6 cellular contexts compared by ENCODE assay signal in genomic region chr12:109172787-109173186, GRCh38. TPM values are rescaled to one million over a fixed set of nuclear protein-coding genes. Genes with fewer than 3 reads are reported as not detected.
A peak's percentile ranks its signal among the peaks of the same experiment; 100 is the strongest.
DNase-seq lines count a peak whose midpoint lies in the region; ATAC-seq, FAIRE-seq and TF ChIP-seq lines count a peak whose summit lies in the region.
"Not testable (repeated sequence)": the region's sequence is repeated elsewhere in the genome, so short reads cannot be mapped to it uniquely, and the experiment has no call there.

No MANE protein-coding gene starts in this region.

- not testable (repeated sequence) for FAIRE-seq in A549 (lab: Jason Lieb, UNC); K562 (lab: Jason Lieb, UNC)

- POLR2A ChIA-PET in A549 (lab: Yijun Ruan, JAX); HEK293 (lab: Yijun Ruan, JAX); OCI-LY7 (lab: Charles Lee): not testable (repeated sequence)
- POLR2A ChIA-PET in K562 (lab: Yijun Ruan, JAX) = interaction anchor here (0.6 kb wide), 1 partner anchor 27 kb away, joined by 3 read pairs; no protein-coding TSS in a partner anchor

- BruUV-seq in OCI-LY7 (replicated peaks; lab: Mats Ljungman, UMichigan) = TSS peak; percentile 32
- not testable (repeated sequence) for BruUV-seq in K562 (replicated peaks; lab: Mats Ljungman, UMichigan)

- H2AFZ ChIP-seq in OCI-LY7 (ENCODE audit: low read length); K562 (ENCODE audit: low read depth, low read length): not testable (repeated sequence)

- H3K4me2 ChIP-seq in A549; OCI-LY7 (ENCODE audit: low read length); K562 (ENCODE audit: insufficient read depth, low read length): not testable (repeated sequence)

- H3K9ac ChIP-seq in K562 (ENCODE audit: insufficient read depth in 1 of 2, low read depth in 2 of 2, low read length in 2 of 2) = not testable (repeated sequence)

- in situ Hi-C loops in K562 (cut with MboI); gastrocnemius medialis (cut with MboI; ENCODE audit: low sequenced_read_pairs in 4 of 4): not testable (repeated sequence)

- not testable (repeated sequence) for TF ChIP-seq RAD21 in A549 (conservative IDR thresholded peaks at IDR 0.05 in 1 of 2, IDR thresholded peaks at IDR 0.05 in 1 of 2); K562 (CRISPR knock-in tag; conservative IDR thresholded peaks at IDR 0.05 in 1 of 2, IDR thresholded peaks at IDR 0.05 in 1 of 2)

- CTCF ChIA-PET in A549 (lab: Yijun Ruan, JAX) (interaction anchor here (1.1 to 1.2 kb wide), 2 partner anchors 10 to 221 kb away, joined by 3 to 4 read pairs; no protein-coding TSS in a partner anchor), HEK293 (lab: Yijun Ruan, JAX) (interaction anchor here (0.7 kb wide), 1 partner anchor 183 kb away, joined by 3 read pairs; no protein-coding TSS in a partner anchor)
- CTCF ChIA-PET in OCI-LY7 (lab: Charles Lee; ENCODE audit: unreplicated experiment); K562 (lab: Yijun Ruan, JAX; ENCODE audit: low intra/inter-chr PET ratio): not testable (repeated sequence)

- not testable (repeated sequence) for H3K9me1 ChIP-seq in K562 (ENCODE audit: control insufficient read depth, insufficient read depth, low read length)

- not testable (repeated sequence) for TF ChIP-seq CTCF in A549 (IDR thresholded peaks at IDR 0.05); HEK293 (tag by site-specific recombination; IDR thresholded peaks at IDR 0.05); OCI-LY7 (conservative IDR thresholded peaks at IDR 0.05; ENCODE audit: low read length); K562 (IDR thresholded peaks at IDR 0.05 in 2 of 3, conservative IDR thresholded peaks at IDR 0.05 in 1 of 3; ENCODE audit: insufficient read depth in 2 of 3, low read depth in 1 of 3, low read length in 3 of 3); gastrocnemius medialis (IDR thresholded peaks at IDR 0.05 in 4 of 5, conservative IDR thresholded peaks at IDR 0.05 in 1 of 5)

- WGBS in A549 (ENCODE audit: missing lambda C conversion rate) = 90% methylated on average over 6 of the region's 6 CpGs
- 73% methylated on average over 6 of the region's 6 CpGs for WGBS in K562 (ENCODE audit: insufficient coverage, low coverage, missing lambda C conversion rate)

- not testable (repeated sequence) for H3K79me2 ChIP-seq in OCI-LY7 (ENCODE audit: insufficient read depth, low read depth, low read length); K562 (ENCODE audit: control insufficient read depth, insufficient read depth, low read length)

- H4K20me1 ChIP-seq in OCI-LY7 (ENCODE audit: insufficient read depth, low read length); K562 (replicated peaks; ENCODE audit: control insufficient read depth, insufficient read depth, low read length): not testable (repeated sequence)

- H3K36me3 ChIP-seq in HEK293 (ENCODE audit: control insufficient read depth in 2 of 2, insufficient read depth in 1 of 2, low read length in 2 of 2) (peaks cover 6 to 42% of the 10 kb centered on the region in 2 experiments), OCI-LY7 (ENCODE audit: insufficient read depth, low read length) (peaks cover 55% of the 10 kb centered on the region), gastrocnemius medialis (peaks cover 46 to 100% of the 10 kb centered on the region in 2 donors)
- not testable (repeated sequence) for H3K36me3 ChIP-seq in K562 (ENCODE audit: control insufficient read depth, insufficient read depth, low read length)

- not testable (repeated sequence) for DNase-seq in A549 (ENCODE audit: low read depth in 1 of 2, low spot score in 1 of 2); OCI-LY7 (ENCODE audit: low spot score); K562 (ENCODE audit: extremely low read depth in 1 of 4, low spot score in 3 of 4); gastrocnemius medialis

- ATAC-seq in A549, SK-N-SH treated with all-trans-retinoic acid at 6 μM for 48 hours, K562, gastrocnemius medialis: not testable (repeated sequence)

- not testable (repeated sequence) for H3K9me3 ChIP-seq in A549; HEK293 (ENCODE audit: control insufficient read depth, insufficient read depth, low read depth, low read length); OCI-LY7 (ENCODE audit: low read length); K562 (replicated peaks; ENCODE audit: control insufficient read depth, insufficient read depth, low read depth, low read length); gastrocnemius medialis

- not testable (repeated sequence) for H3K27ac ChIP-seq in A549; HEK293 (ENCODE audit: extremely low read depth, low read depth, low read length); OCI-LY7 (ENCODE audit: low read depth, low read length, poor library complexity, severe bottlenecking); K562 (ENCODE audit: extremely low read depth, low read depth, low read length)
- H3K27ac ChIP-seq in gastrocnemius medialis = peak overlapping the region; percentile 0 to 54 (median 51)

- not testable (repeated sequence) for H3K9me2 ChIP-seq in OCI-LY7 (ENCODE audit: insufficient read depth, low read length)

- H3K4me1 ChIP-seq in A549; HEK293 (ENCODE audit: control insufficient read depth, insufficient read depth, low read length); OCI-LY7 (ENCODE audit: insufficient read depth, low read length, poor library complexity, severe bottlenecking); K562 (replicated peaks in 1 of 2; ENCODE audit: control insufficient read depth in 2 of 2, insufficient read depth in 2 of 2, low read length in 2 of 2); gastrocnemius medialis: not testable (repeated sequence)

- not testable (repeated sequence) for TF ChIP-seq EP300 in A549 (IDR thresholded peaks at IDR 0.05); K562 (IDR thresholded peaks at IDR 0.05; ENCODE audit: low read length)

- H3K4me3 ChIP-seq in A549; HEK293 (ENCODE audit: low read depth, low read length); OCI-LY7 (ENCODE audit: low read depth, low read length, poor library complexity, severe bottlenecking); K562; gastrocnemius medialis: not testable (repeated sequence)

- not testable (repeated sequence) for TF ChIP-seq POLR2A in A549 (IDR thresholded peaks at IDR 0.05; ENCODE audit: low read length); K562 (conservative IDR thresholded peaks at IDR 0.05); gastrocnemius medialis (IDR thresholded peaks at IDR 0.05)

- intact Hi-C loops in OCI-LY7 (cut with micrococcal nuclease; ENCODE audit: unreplicated experiment); K562 (cut with micrococcal nuclease): not testable (repeated sequence)
- intact Hi-C loops in gastrocnemius medialis (cut with DNase I; ENCODE audit: low total_unique reads) = loop anchor here (5.0 kb wide), 1 partner anchor 40 kb away; no protein-coding TSS in a partner anchor

- H3K27me3 ChIP-seq in K562 (ENCODE audit: control insufficient read depth in 2 of 2, insufficient read depth in 2 of 2, low read length in 2 of 2); gastrocnemius medialis: not testable (repeated sequence)

TF ChIP-seq in SK-N-SH treated with all-trans-retinoic acid at 6 μM for 48 hours, 23 proteins besides CTCF, POLR2A, EP300 and RAD21:
- peak; percentile 89 for TF ChIP-seq ZNF8 (CRISPR knock-in tag; IDR thresholded peaks at IDR 0.05)
TF ChIP-seq in SK-N-SH treated with all-trans-retinoic acid at 6 μM for 48 hours: peak in this region for 1; not testable (repeated sequence) for 22.

TF ChIP-seq in K562, 482 proteins besides CTCF, POLR2A, EP300 and RAD21 (continues in another document):
- TF ChIP-seq BCOR (IDR thresholded peaks at IDR 0.05) = peak; percentile 70; the same call in 1 of the 2 replicates

RNA-seq across cellular contexts. Expression of gene ACACB, which starts 56.4 kb away (rescaled TPM):
- polyA plus RNA-seq in A549 (2011; rRNA removed) (6.8 and 7.0 TPM in 2 replicates), A549 (2017; fragmentation: RNase III; extraction: RNeasy Plus Mini Kit Qiagen cat#74134 plus additional on column Dnase treatment) (6.4 to 7.6 TPM (median 6.5 TPM) in 3 replicates), K562 (2011; rRNA removed) (0.10 and 0.32 TPM in 2 replicates), K562 (2014; fragmentation: Illumina TruSeq; extraction: Trizol) (0.83 and 0.87 TPM in 2 replicates), K562 (2014; fragmentation: Nextera tagmentation; extraction: Ambion mirVana) (under 1 TPM; 0.10 to 0.18 TPM), K562 (2014; rRNA removed) (0.31 and 1.3 TPM in 2 replicates)
- 6.6 and 7.9 TPM in 2 replicates for polyA plus RNA-seq in A549 (2012; cell fraction: cytosol; rRNA removed)
- polyA plus RNA-seq in A549 (2012; cell fraction: nucleus; rRNA removed) = 17.1 and 18.9 TPM in 2 replicates
- 24.5 and 36.0 TPM in 2 replicates for polyA minus RNA-seq in A549 (2011; rRNA and poly(A)+ RNA removed)
- total RNA-seq in OCI-LY7 (2014; rRNA removed; shearing (Covaris generic)) = 19.7 and 25.6 TPM in 2 replicates
- total RNA-seq in OCI-LY7 (2022) (45.1 and 46.2 TPM in 2 replicates), K562 (2014; rRNA removed) (1.5 and 2.5 TPM in 2 replicates), K562 (2014; rRNA removed; fragmentation: Illumina TruSeq; extraction: Trizol) (0.62 and 0.77 TPM in 2 replicates), K562 (2015; rRNA removed; fragmentation: Illumina TruSeq; extraction: Trizol) (1.1 and 1.6 TPM in 2 replicates), K562 (2021) (2.5 and 2.8 TPM in 2 replicates), gastrocnemius medialis (1,000 to 10,000 TPM in 1 of 4 donors, 100 to 1,000 TPM in 3; 595 to 1,103 (median 698) TPM)
- total RNA-seq in K562 (2011; cell fraction: chromatin; rRNA removed; ENCODE audit: low replicate concordance) = 4.3 and 5.0 TPM in 2 replicates
- 1.6 and 2.0 TPM in 2 replicates for total RNA-seq in K562 (2011; cell fraction: nucleolus; rRNA removed)
- 3.2 TPM in 2 replicates for total RNA-seq in K562 (2011; cell fraction: nucleoplasm; rRNA removed)
- 0.25 and 0.48 TPM in 2 replicates for polyA plus RNA-seq in K562 (2011; cell fraction: cytosol; rRNA removed)
- 0.49 and 0.53 TPM in 2 replicates for polyA plus RNA-seq in K562 (2011; cell fraction: nucleus; rRNA removed)
- 3.0 and 7.8 TPM in 2 replicates for polyA plus RNA-seq in K562 (2012)
- 0.60 and 1.6 TPM in 2 replicates for polyA minus RNA-seq in K562 (2011; rRNA and poly(A)+ RNA removed)
- polyA minus RNA-seq in K562 (2011; cell fraction: cytosol; rRNA and poly(A)+ RNA removed) = 0.10 TPM in 1 of 2 replicates, not detected in the other
- 1.1 TPM in 2 replicates for polyA minus RNA-seq in K562 (2011; cell fraction: nucleus; rRNA and poly(A)+ RNA removed)

Comparison
In these comparisons a context has a peak if more than half of its experiments do, and no peak if none do; other contexts are left out.
1. RNA of gene ACACB, which starts 56.4 kb away (total RNA-seq): 595 to 1,103 TPM in gastrocnemius medialis; 19.7 to 46.2 TPM in OCI-LY7 and 0.62 to 5.0 TPM in K562; every median in the first group is over 10 times any median in the second.